18 cellular contexts compared by ENCODE assay signal in genomic region chr17:57666946-57667345, GRCh38.
DNase-seq lines count a peak whose midpoint lies in the region; ATAC-seq and TF ChIP-seq lines count a peak whose summit lies in the region.
"Had no signal": no experiment of that assay in that cellular context is flagged by ENCODE, and none has a peak within 500 bp of the region (broad histone marks: within the 10 kb centered on the region; RNA-seq: fewer than 3 reads in every experiment).

No MANE protein-coding gene starts in this region.

- intact Hi-C loops in colonic mucosa (cut with DNase I): no loop called here

- no peak for ATAC-seq in activated CD8-positive, alpha-beta memory T cell treated with anti-CD3 and anti-CD28 coated beads, Interleukin-2, amount 10 ng/mL, durations not matched to agents 7 days and 5 days
- no peak for ATAC-seq in activated CD8-positive, alpha-beta T cell treated with anti-CD3 and anti-CD28 coated beads, Interleukin-2, amount 10 ng/mL, durations not matched to agents 7 days and 5 days
- ATAC-seq in memory B cell (ENCODE audit: low read depth) (no peak), HG02973 (IDR thresholded peaks at IDR 0.05; ENCODE audit: unreplicated experiment) (no peak)
- ATAC-seq in stimulated activated memory B cell treated with anti-CD40 and anti-IgM and Interleukin-4, amounts not matched to agents 10 μg/mL and 1 μg/mL and 100 μg/mL, for 72 hours: no peak

- peaks cover 2% of the 10 kb centered on the region for H3K36me3 Mint-ChIP-seq in activated CD8-positive, alpha-beta memory T cell treated with anti-CD3 and anti-CD28 coated beads, Interleukin-2, amount 10 ng/mL, durations not matched to agents 7 days and 5 days
- H3K36me3 Mint-ChIP-seq in activated CD8-positive, alpha-beta T cell treated with anti-CD3 and anti-CD28 coated beads, Interleukin-2, amount 10 ng/mL, durations not matched to agents 7 days and 5 days (ENCODE audit: low read depth): peaks cover 23% of the 10 kb centered on the region
- peaks cover 3% of the 10 kb centered on the region for H3K36me3 Mint-ChIP-seq in memory B cell
- H3K36me3 Mint-ChIP-seq in stimulated activated memory B cell treated with anti-CD40 and anti-IgM and Interleukin-4, amounts not matched to agents 10 μg/mL and 1 μg/mL and 100 μg/mL, for 72 hours: no peaks in the 10 kb centered on the region

- H3K4me1 ChIP-seq in colonic mucosa: no peaks in the 10 kb centered on the region

- CTCF ChIA-PET in activated CD8-positive, alpha-beta memory T cell treated with anti-CD3 and anti-CD28 coated beads, Interleukin-2, amount 10 ng/mL, durations not matched to agents 7 days and 5 days (lab: Charles Lee): interaction anchor here (0.9 to 1.3 kb wide), 3 partner anchors 58 to 424 kb away, joined by 3 to 4 read pairs (median 3); no protein-coding TSS in a partner anchor
- CTCF ChIA-PET in activated CD8-positive, alpha-beta T cell treated with anti-CD3 and anti-CD28 coated beads, Interleukin-2, amount 10 ng/mL, durations not matched to agents 7 days and 5 days (lab: Charles Lee): interaction anchor here (1.1 to 2.4 kb wide), 2 partner anchors 68 to 70 kb away, joined by 3 to 10 read pairs; no protein-coding TSS in a partner anchor

- no peaks in the 10 kb centered on the region for H3K36me3 ChIP-seq in colonic mucosa
- H3K36me3 ChIP-seq: brain microvascular endothelial cell had no signal

- H3K4me1 Mint-ChIP-seq in activated CD8-positive, alpha-beta memory T cell treated with anti-CD3 and anti-CD28 coated beads, Interleukin-2, amount 10 ng/mL, durations not matched to agents 7 days and 5 days: peaks cover 29% of the 10 kb centered on the region
- H3K4me1 Mint-ChIP-seq in activated CD8-positive, alpha-beta T cell treated with anti-CD3 and anti-CD28 coated beads, Interleukin-2, amount 10 ng/mL, durations not matched to agents 7 days and 5 days (ENCODE audit: low read depth): peaks cover 56% of the 10 kb centered on the region
- peaks cover 14% of the 10 kb centered on the region for H3K4me1 Mint-ChIP-seq in memory B cell
- H3K4me1 Mint-ChIP-seq in stimulated activated memory B cell treated with anti-CD40 and anti-IgM and Interleukin-4, amounts not matched to agents 10 μg/mL and 1 μg/mL and 100 μg/mL, for 72 hours: peaks cover 37% of the 10 kb centered on the region

- TF ChIP-seq CTCF in colonic mucosa (IDR thresholded peaks at IDR 0.05): no peak

- no peak overlapping the region for H3K27ac ChIP-seq in colonic mucosa
- H3K27ac ChIP-seq: brain microvascular endothelial cell had no signal

- no peak overlapping the region for H3K27ac Mint-ChIP-seq in activated CD8-positive, alpha-beta memory T cell treated with anti-CD3 and anti-CD28 coated beads, Interleukin-2, amount 10 ng/mL, durations not matched to agents 7 days and 5 days
- H3K27ac Mint-ChIP-seq in activated CD8-positive, alpha-beta T cell treated with anti-CD3 and anti-CD28 coated beads, Interleukin-2, amount 10 ng/mL, durations not matched to agents 7 days and 5 days: peak overlapping the region; percentile 1
- H3K27ac Mint-ChIP-seq in memory B cell: peak overlapping the region; percentile 81
- peak overlapping the region; percentile 57 for H3K27ac Mint-ChIP-seq in stimulated activated memory B cell treated with anti-CD40 and anti-IgM and Interleukin-4, amounts not matched to agents 10 μg/mL and 1 μg/mL and 100 μg/mL, for 72 hours

- POLR2A ChIA-PET in activated CD8-positive, alpha-beta T cell treated with anti-CD3 and anti-CD28 coated beads, Interleukin-2, amount 10 ng/mL, durations not matched to agents 7 days and 5 days (lab: Charles Lee): no interaction called here

- DNase-seq in activated CD8-positive, alpha-beta memory T cell treated with anti-CD3 and anti-CD28 coated beads, Interleukin-2, amount 10 ng/mL, durations not matched to agents 7 days and 5 days: peak; percentile 30
- no peak for DNase-seq in activated CD8-positive, alpha-beta memory T cell treated with anti-CD3 and anti-CD28 coated beads, Interleukin-2, amount 50 U/mL, for 4 hours
- no peak for DNase-seq in activated CD8-positive, alpha-beta T cell treated with anti-CD3 and anti-CD28 coated beads, Interleukin-2, amount 10 ng/mL, durations not matched to agents 7 days and 5 days
- DNase-seq in memory B cell (ENCODE audit: low spot score in 2 of 2): no peak
- DNase-seq in stimulated activated CD4-positive, alpha-beta T cell treated with anti-CD3 and anti-CD28 coated beads, Interleukin-12 subunit alpha, Interleukin-12 subunit beta, amount 100 ng/mL, for 4 hours: no peak
- DNase-seq in colonic mucosa: no peak
- DNase-seq: activated naive CD4-positive, alpha-beta T cell treated with anti-CD3 and anti-CD28 coated beads, Interleukin-2, amount 50 U/mL, for 16 hours; brain microvascular endothelial cell; hippocampal formation; IMR-90; MV-4-11; NCI-H2029; NCI-H524 treated with DMSO at 0.1 percent for 48 hours; stimulated activated naive CD4-positive, alpha-beta T cell had no signal

- H3K9me3 ChIP-seq in colonic mucosa: no peaks in the 10 kb centered on the region
- H3K9me3 ChIP-seq: SK-N-SH had no signal

- H3K27me3 ChIP-seq in colonic mucosa: no peaks in the 10 kb centered on the region
- H3K27me3 ChIP-seq: brain microvascular endothelial cell had no signal

- no peak overlapping the region for H3K4me3 Mint-ChIP-seq in activated CD8-positive, alpha-beta memory T cell treated with anti-CD3 and anti-CD28 coated beads, Interleukin-2, amount 10 ng/mL, durations not matched to agents 7 days and 5 days
- H3K4me3 Mint-ChIP-seq in activated CD8-positive, alpha-beta T cell treated with anti-CD3 and anti-CD28 coated beads, Interleukin-2, amount 10 ng/mL, durations not matched to agents 7 days and 5 days: no peak overlapping the region
- H3K4me3 Mint-ChIP-seq in memory B cell: no peak overlapping the region
- H3K4me3 Mint-ChIP-seq in stimulated activated memory B cell treated with anti-CD40 and anti-IgM and Interleukin-4, amounts not matched to agents 10 μg/mL and 1 μg/mL and 100 μg/mL, for 72 hours: no peak overlapping the region

- H3K27me3 Mint-ChIP-seq in activated CD8-positive, alpha-beta memory T cell treated with anti-CD3 and anti-CD28 coated beads, Interleukin-2, amount 10 ng/mL, durations not matched to agents 7 days and 5 days: no peaks in the 10 kb centered on the region
- H3K27me3 Mint-ChIP-seq in activated CD8-positive, alpha-beta T cell treated with anti-CD3 and anti-CD28 coated beads, Interleukin-2, amount 10 ng/mL, durations not matched to agents 7 days and 5 days (ENCODE audit: low read depth): no peaks in the 10 kb centered on the region
- no peaks in the 10 kb centered on the region for H3K27me3 Mint-ChIP-seq in memory B cell
- no peaks in the 10 kb centered on the region for H3K27me3 Mint-ChIP-seq in stimulated activated memory B cell treated with anti-CD40 and anti-IgM and Interleukin-4, amounts not matched to agents 10 μg/mL and 1 μg/mL and 100 μg/mL, for 72 hours

- H3K9me3 Mint-ChIP-seq in activated CD8-positive, alpha-beta memory T cell treated with anti-CD3 and anti-CD28 coated beads, Interleukin-2, amount 10 ng/mL, durations not matched to agents 7 days and 5 days (ENCODE audit: low read depth): no peaks in the 10 kb centered on the region
- no peaks in the 10 kb centered on the region for H3K9me3 Mint-ChIP-seq in activated CD8-positive, alpha-beta T cell treated with anti-CD3 and anti-CD28 coated beads, Interleukin-2, amount 10 ng/mL, durations not matched to agents 7 days and 5 days (ENCODE audit: insufficient read depth)
- no peaks in the 10 kb centered on the region for H3K9me3 Mint-ChIP-seq in memory B cell
- H3K9me3 Mint-ChIP-seq in stimulated activated memory B cell treated with anti-CD40 and anti-IgM and Interleukin-4, amounts not matched to agents 10 μg/mL and 1 μg/mL and 100 μg/mL, for 72 hours: no peaks in the 10 kb centered on the region

- no peak overlapping the region for H3K9ac ChIP-seq in colonic mucosa (ENCODE audit: low read depth in 2 of 2, low read length in 2 of 2)
- H3K9ac ChIP-seq: SK-N-SH had no signal

- H3K4me3 ChIP-seq in colonic mucosa: no peak overlapping the region
- H3K4me3 ChIP-seq: smooth muscle cell had no signal
